ENCODE assay signal across 20 cellular contexts in genomic region chr2:2845267-2845666, GRCh38.
"Had no signal": no experiment of that assay in that cellular context is flagged by ENCODE, and none has a peak within 500 bp of the region (broad histone marks: within the 10 kb centered on the region; RNA-seq: fewer than 3 reads in every experiment).

No MANE protein-coding gene starts in this region.

- H3K36me3 ChIP-seq: stomach, thoracic aorta had no signal

- H3K4me3 ChIP-seq: lung, mucosa of descending colon, stomach, thoracic aorta had no signal

- DNase-seq: activated CD4-positive, alpha-beta memory T cell treated with anti-CD3 and anti-CD28 coated beads, Interleukin-2, amount 10 ng/mL, durations not matched to agents 7 days and 5 days; activated CD8-positive, alpha-beta memory T cell treated with anti-CD3 and anti-CD28 coated beads, Interleukin-2, amount 50 U/mL, for 4 hours; activated naive CD4-positive, alpha-beta T cell treated with Interleukin-2 at 50 U/mL for 16 hours; activated naive CD8-positive, alpha-beta T cell treated with anti-CD3 and anti-CD28 coated beads, Interleukin-2, amount 50 U/mL, for 24 hours; activated T-cell treated with anti-CD3 and anti-CD28 coated beads, Interleukin-2, amount 50 U/mL, for 72 hours; effector memory CD8-positive, alpha-beta T cell; erythroblast; glutamatergic neuron; immature natural killer cell; left colon; mucosa of descending colon; stimulated activated CD4-positive, alpha-beta T cell treated with anti-CD3 and anti-CD28 coated beads, Interleukin-4, amount 100 ng/mL, for 1 hour; stimulated activated CD8-positive, alpha-beta memory T cell treated with anti-CD3 and anti-CD28 coated beads, Interleukin-4, amount 100 ng/mL, for 48 hours; stomach; T-cell had no signal

- H3K27me3 Mint-ChIP-seq: activated CD4-positive, alpha-beta memory T cell treated with anti-CD3 and anti-CD28 coated beads, Interleukin-2, amount 10 ng/mL, durations not matched to agents 7 days and 5 days; central memory CD8-positive, alpha-beta T cell; dendritic cell treated with granulocyte-macrophage colony-stimulating factor and Interleukin-4, amounts not matched to agents 40 ng/mL and 50 ng/mL, for 4 days; effector memory CD8-positive, alpha-beta T cell; T-cell had no signal

- H3K9me3 ChIP-seq: mucosa of descending colon, stomach, thoracic aorta had no signal

- H3K4me3 Mint-ChIP-seq: activated CD4-positive, alpha-beta memory T cell treated with anti-CD3 and anti-CD28 coated beads, Interleukin-2, amount 10 ng/mL, durations not matched to agents 7 days and 5 days; activated naive CD8-positive, alpha-beta T cell treated with anti-CD3 and anti-CD28 coated beads, Interleukin-2, amount 50 U/mL, for 24 hours; activated T-cell treated with anti-CD3 and anti-CD28 coated beads, Interleukin-2, amount 50 U/mL, for 72 hours; central memory CD8-positive, alpha-beta T cell; dendritic cell treated with granulocyte-macrophage colony-stimulating factor and Interleukin-4, amounts not matched to agents 40 ng/mL and 50 ng/mL, for 4 days; effector memory CD8-positive, alpha-beta T cell; immature natural killer cell; naive thymus-derived CD8-positive, alpha-beta T cell; T-cell had no signal

- H3K27ac Mint-ChIP-seq: activated CD4-positive, alpha-beta memory T cell treated with anti-CD3 and anti-CD28 coated beads, Interleukin-2, amount 10 ng/mL, durations not matched to agents 7 days and 5 days; activated naive CD8-positive, alpha-beta T cell treated with anti-CD3 and anti-CD28 coated beads, Interleukin-2, amount 50 U/mL, for 24 hours; activated T-cell treated with anti-CD3 and anti-CD28 coated beads, Interleukin-2, amount 50 U/mL, for 72 hours; dendritic cell treated with granulocyte-macrophage colony-stimulating factor and Interleukin-4, amounts not matched to agents 40 ng/mL and 50 ng/mL, for 4 days; effector memory CD8-positive, alpha-beta T cell; immature natural killer cell; T-cell had no signal

- H3K4me1 Mint-ChIP-seq: activated CD4-positive, alpha-beta memory T cell treated with anti-CD3 and anti-CD28 coated beads, Interleukin-2, amount 10 ng/mL, durations not matched to agents 7 days and 5 days; activated naive CD8-positive, alpha-beta T cell treated with anti-CD3 and anti-CD28 coated beads, Interleukin-2, amount 50 U/mL, for 24 hours; central memory CD8-positive, alpha-beta T cell; immature natural killer cell; naive thymus-derived CD8-positive, alpha-beta T cell; T-cell had no signal

- H3K27me3 ChIP-seq: stomach had no signal

- H3K36me3 Mint-ChIP-seq: immature natural killer cell; naive thymus-derived CD8-positive, alpha-beta T cell; T-cell had no signal

- ATAC-seq: activated naive CD8-positive, alpha-beta T cell treated with anti-CD3 and anti-CD28 coated beads, Interleukin-2, amount 50 U/mL, for 24 hours; activated T-cell treated with anti-CD3 and anti-CD28 coated beads, Interleukin-2, amount 50 U/mL, for 72 hours; effector memory CD8-positive, alpha-beta T cell; left colon; mucosa of descending colon; naive thymus-derived CD8-positive, alpha-beta T cell; T-cell had no signal

- H3K9me3 Mint-ChIP-seq: activated CD4-positive, alpha-beta memory T cell treated with anti-CD3 and anti-CD28 coated beads, Interleukin-2, amount 10 ng/mL, durations not matched to agents 7 days and 5 days; activated naive CD8-positive, alpha-beta T cell treated with anti-CD3 and anti-CD28 coated beads, Interleukin-2, amount 50 U/mL, for 24 hours; activated T-cell treated with anti-CD3 and anti-CD28 coated beads, Interleukin-2, amount 50 U/mL, for 72 hours; central memory CD8-positive, alpha-beta T cell; dendritic cell treated with granulocyte-macrophage colony-stimulating factor and Interleukin-4, amounts not matched to agents 40 ng/mL and 50 ng/mL, for 4 days; effector memory CD8-positive, alpha-beta T cell; immature natural killer cell; naive thymus-derived CD8-positive, alpha-beta T cell; T-cell had no signal

- H3K27ac ChIP-seq: stomach, thoracic aorta had no signal
